In genomic region chrX:138711399-138712347, GRCh38 we compare ENCODE assay signal across 9 cellular contexts. TPM values are rescaled to one million over a fixed set of nuclear protein-coding genes. Genes with fewer than 3 reads are reported as not detected.
A peak's percentile ranks its signal among the peaks of the same experiment; 100 is the strongest.
DNase-seq lines count a peak whose midpoint lies in the region; ATAC-seq and TF ChIP-seq lines count a peak whose summit lies in the region.
"Had no signal": no experiment of that assay in that cellular context is flagged by ENCODE, and none has a peak within 500 bp of the region (broad histone marks: within the 10 kb centered on the region; RNA-seq: fewer than 3 reads in every experiment).

TSS of gene FGF13 (minus strand) at chrX:138711717. CDS start at chrX:138711003, 714 bp downstream.

- peak within 1 kb of the TSS; percentile 70 for H3K9ac ChIP-seq in endodermal cell (ENCODE audit: extremely low read depth, low read length, poor library complexity, severe bottlenecking)

- H3K27ac ChIP-seq in endodermal cell (ENCODE audit: low read depth, low read length) (no peak within 1 kb of the TSS), muscle layer of duodenum (ENCODE audit: low read length) (no peak within 1 kb of the TSS)

- 0% methylated on average over 1 to 35 of the region's 65 CpGs for WGBS in endodermal cell (ENCODE audit: insufficient coverage in 1 of 2, insufficient read length in 1 of 2), 2 experiments

- peaks cover 11% of the 10 kb centered on the region for H3K27me3 Mint-ChIP-seq in endodermal cell (ENCODE audit: insufficient read depth)
- peaks cover 20% of the 10 kb centered on the region for H3K27me3 Mint-ChIP-seq in activated T-helper 1 cell treated with anti-CD3 and anti-CD28 coated beads, Interleukin-12 subunit alpha, Interleukin-12 subunit beta, Interleukin-2, Interleukin-4 antibody, amounts not matched to agents 30 ng/mL and 10 ng/mL and 1 ng/mL, durations not matched to agents 14 hours and 24 hours and 36 hours (ENCODE audit: insufficient read depth)

- ATAC-seq in GM18867 (IDR thresholded peaks at IDR 0.05; ENCODE audit: unreplicated experiment) = no peak

- peaks cover 21% of the 10 kb centered on the region for H3K36me3 Mint-ChIP-seq in endodermal cell (ENCODE audit: low read depth)
- H3K36me3 Mint-ChIP-seq in activated T-helper 1 cell treated with anti-CD3 and anti-CD28 coated beads, Interleukin-12 subunit alpha, Interleukin-12 subunit beta, Interleukin-2, Interleukin-4 antibody, amounts not matched to agents 30 ng/mL and 10 ng/mL and 1 ng/mL, durations not matched to agents 14 hours and 24 hours and 36 hours (ENCODE audit: low read depth) = no peaks in the 10 kb centered on the region

- peak; percentile 78 for TF ChIP-seq CTCF in endodermal cell (conservative IDR thresholded peaks at IDR 0.05)

- no peaks in the 10 kb centered on the region for H3K9me3 Mint-ChIP-seq in endodermal cell
- no peaks in the 10 kb centered on the region for H3K9me3 Mint-ChIP-seq in activated T-helper 1 cell treated with anti-CD3 and anti-CD28 coated beads, Interleukin-12 subunit alpha, Interleukin-12 subunit beta, Interleukin-2, Interleukin-4 antibody, amounts not matched to agents 30 ng/mL and 10 ng/mL and 1 ng/mL, durations not matched to agents 14 hours and 24 hours and 36 hours
- H3K9me3 Mint-ChIP-seq: activated naive CD4-positive, alpha-beta T cell treated with anti-CD3 and anti-CD28 coated beads, Interleukin-2, amount 50 U/mL, for 72 hours had no signal

- DNase-seq in COLO668 (lab: John Stamatoyannopoulos, UW; ENCODE audit: unreplicated experiment) (peak; percentile 3), M059J (ENCODE audit: low read depth) (peak; percentile 39), endodermal cell (peak; percentile 85), NOMO-1 treated with dmso at 0.1 percent for 144 hours (lab: John Stamatoyannopoulos, UW; ENCODE audit: unreplicated experiment) (no peak), activated gamma-delta T cell treated with Interleukin-2 at 50 U/mL for 16 hours (no peak)
- DNase-seq in activated T-helper 1 cell treated with anti-CD3 and anti-CD28 coated beads, Interleukin-12 subunit alpha, Interleukin-12 subunit beta, Interleukin-2, Interleukin-4 antibody, amounts not matched to agents 30 ng/mL and 10 ng/mL and 1 ng/mL, durations not matched to agents 14 hours and 24 hours and 36 hours (ENCODE audit: low spot score) = no peak

- H3K4me3 Mint-ChIP-seq in endodermal cell = peak within 1 kb of the TSS; percentile 89
- H3K4me3 Mint-ChIP-seq in activated T-helper 1 cell treated with anti-CD3 and anti-CD28 coated beads, Interleukin-12 subunit alpha, Interleukin-12 subunit beta, Interleukin-2, Interleukin-4 antibody, amounts not matched to agents 30 ng/mL and 10 ng/mL and 1 ng/mL, durations not matched to agents 14 hours and 24 hours and 36 hours = no peak within 1 kb of the TSS

- H3K4me1 ChIP-seq in endodermal cell (ENCODE audit: control insufficient read depth, insufficient read depth, low read length) (no peaks in the 10 kb centered on the region), muscle layer of duodenum (ENCODE audit: control insufficient read depth in 1 of 2, insufficient read depth in 2 of 2, low read length in 2 of 2) (peaks cover 0 to 8% of the 10 kb centered on the region in 2 donors)

- peak within 1 kb of the TSS; percentile 98 for H3K27ac Mint-ChIP-seq in endodermal cell
- H3K27ac Mint-ChIP-seq in activated T-helper 1 cell treated with anti-CD3 and anti-CD28 coated beads, Interleukin-12 subunit alpha, Interleukin-12 subunit beta, Interleukin-2, Interleukin-4 antibody, amounts not matched to agents 30 ng/mL and 10 ng/mL and 1 ng/mL, durations not matched to agents 14 hours and 24 hours and 36 hours = no peak within 1 kb of the TSS
- H3K27ac Mint-ChIP-seq: activated naive CD4-positive, alpha-beta T cell treated with anti-CD3 and anti-CD28 coated beads, Interleukin-2, amount 50 U/mL, for 72 hours had no signal

- peaks cover 18% of the 10 kb centered on the region for H3K36me3 ChIP-seq in endodermal cell (ENCODE audit: control insufficient read depth, insufficient read depth, low read length)
- H3K36me3 ChIP-seq in muscle layer of duodenum (ENCODE audit: control insufficient read depth in 1 of 2, insufficient read depth in 2 of 2, low read length in 2 of 2) = no peaks in the 10 kb centered on the region

- peaks cover 32% of the 10 kb centered on the region for H3K4me1 Mint-ChIP-seq in endodermal cell
- no peaks in the 10 kb centered on the region for H3K4me1 Mint-ChIP-seq in activated T-helper 1 cell treated with anti-CD3 and anti-CD28 coated beads, Interleukin-12 subunit alpha, Interleukin-12 subunit beta, Interleukin-2, Interleukin-4 antibody, amounts not matched to agents 30 ng/mL and 10 ng/mL and 1 ng/mL, durations not matched to agents 14 hours and 24 hours and 36 hours (ENCODE audit: low read depth)

- H3K4me3 ChIP-seq in endodermal cell (ENCODE audit: low read length) = peak within 1 kb of the TSS; percentile 86
- H3K4me3 ChIP-seq in muscle layer of duodenum (ENCODE audit: low read depth in 1 of 2, low read length in 2 of 2) = peak within 1 kb of the TSS; percentile 33 to 69

- no peaks in the 10 kb centered on the region for H3K27me3 ChIP-seq in endodermal cell (ENCODE audit: control insufficient read depth, insufficient read depth, low read length, poor library complexity, severe bottlenecking)
- H3K27me3 ChIP-seq in muscle layer of duodenum (ENCODE audit: low read depth, low read length) = no peaks in the 10 kb centered on the region

- intact Hi-C loops in activated T-helper 1 cell treated with anti-CD3 and anti-CD28 coated beads, Interleukin-12 subunit alpha, Interleukin-12 subunit beta, Interleukin-2, Interleukin-4 antibody, amounts not matched to agents 30 ng/mL and 10 ng/mL and 1 ng/mL, durations not matched to agents 14 hours and 24 hours and 36 hours (cut with micrococcal nuclease) = loop anchor here (5.0 kb wide), 1 partner anchor 1791 kb away; no protein-coding TSS in a partner anchor

- H3K9me3 ChIP-seq in endodermal cell (ENCODE audit: control insufficient read depth, low read length) (no peaks in the 10 kb centered on the region), muscle layer of duodenum (ENCODE audit: control insufficient read depth in 1 of 2, low read length in 2 of 2) (no peaks in the 10 kb centered on the region)

RNA-seq across cellular contexts. Expression of gene FGF13, which starts in this region (rescaled TPM):
- 9.6 and 20.1 TPM in 2 replicates for total RNA-seq in M059J (2014; rRNA removed; shearing (Covaris generic))
- total RNA-seq in endodermal cell = 10 to 100 TPM; 31.1 to 69.4 TPM
- polyA plus RNA-seq in endodermal cell (2013, experiment 1 of 2) = 48.5 TPM
- 44.0 TPM for polyA plus RNA-seq in endodermal cell (2013, experiment 2 of 2)
- not detected in 2 replicates for total RNA-seq in activated T-helper 1 cell treated with anti-CD3 and anti-CD28 coated beads, Interleukin-12 subunit alpha, Interleukin-12 subunit beta, Interleukin-2, Interleukin-4 antibody, amounts not matched to agents 30 ng/mL and 10 ng/mL and 1 ng/mL, durations not matched to agents 14 hours and 24 hours and 36 hours
- total RNA-seq: activated naive CD4-positive, alpha-beta T cell treated with anti-CD3 and anti-CD28 coated beads, Interleukin-2, amount 50 U/mL, for 72 hours had no signal

Comparison
In these comparisons a context has a peak if more than half of its experiments do, and no peak if none do; other contexts are left out.
1. RNA of gene FGF13 (total RNA-seq): 31.1 to 69.4 TPM in endodermal cell and 9.6 to 20.1 TPM in M059J; not detected in activated T-helper 1 cell treated with anti-CD3 and anti-CD28 coated beads, Interleukin-12 subunit alpha, Interleukin-12 subunit beta, Interleukin-2, Interleukin-4 antibody, amounts not matched to agents 30 ng/mL and 10 ng/mL and 1 ng/mL, durations not matched to agents 14 hours and 24 hours and 36 hours; every median in the first group is over 10 times any median in the second.
2. DNase-seq: peak in COLO668 (single experiment), M059J (single experiment) and endodermal cell (single experiment); none in NOMO-1 treated with dmso at 0.1 percent for 144 hours (single experiment), activated gamma-delta T cell treated with Interleukin-2 at 50 U/mL for 16 hours (single experiment) and activated T-helper 1 cell treated with anti-CD3 and anti-CD28 coated beads, Interleukin-12 subunit alpha, Interleukin-12 subunit beta, Interleukin-2, Interleukin-4 antibody, amounts not matched to agents 30 ng/mL and 10 ng/mL and 1 ng/mL, durations not matched to agents 14 hours and 24 hours and 36 hours (single experiment).